ENCODE assay signal across 24 cellular contexts in genomic region chr2:217807025-217807424, GRCh38.
"Had no signal": no experiment of that assay in that cellular context is flagged by ENCODE, and none has a peak within 500 bp of the region (broad histone marks: within the 10 kb centered on the region; RNA-seq: fewer than 3 reads in every experiment).

No MANE protein-coding gene starts in this region.

- H3K4me3 ChIP-seq: adrenal gland, breast epithelium, coronary artery, ovary, prostate gland, SJSA1, skin epidermis, testis had no signal

- H3K4me3 Mint-ChIP-seq: activated CD4-positive, alpha-beta T cell treated with anti-CD3 and anti-CD28 coated beads for 36 hours; activated naive CD8-positive, alpha-beta T cell; activated T-cell treated with anti-CD3 and anti-CD28 coated beads, Interleukin-2, amount 50 U/mL, for 24 hours; activated T-helper 17 cell treated with anti-CD3 and anti-CD28 coated beads, Interleukin-2, amount 50 U/mL, for 72 hours; central memory CD8-positive, alpha-beta T cell; memory B cell; stimulated activated naive CD8-positive, alpha-beta T cell treated with anti-CD3 and anti-CD28 coated beads, Interleukin-15, amount 100 ng/mL, for 72 hours; WTC11 had no signal

- H3K4me1 ChIP-seq: breast epithelium, prostate gland, SJSA1 had no signal

- H3K9me3 ChIP-seq: adrenal gland, breast epithelium, ovary, prostate gland, SJSA1, testis had no signal

- H3K27me3 ChIP-seq: adrenal gland, breast epithelium, ovary, SJSA1, testis had no signal

- DNase-seq: activated CD4-positive, alpha-beta T cell treated with anti-CD3 and anti-CD28 coated beads for 36 hours; activated CD4-positive, alpha-beta T cell treated with anti-CD3 and anti-CD28 coated beads, Interleukin-2, amount 50 U/mL, for 4 hours; activated CD8-positive, alpha-beta memory T cell treated with anti-CD3 and anti-CD28 coated beads for 24 hours; activated CD8-positive, alpha-beta memory T cell treated with anti-CD3 and anti-CD28 coated beads, Interleukin-2, amount 50 U/mL, for 4 hours; activated T-cell treated with anti-CD3 and anti-CD28 coated beads, Interleukin-2, amount 50 U/mL, for 24 hours; adrenal gland; foreskin fibroblast; hippocampal formation; kidney glomerular epithelial cell; stimulated activated CD4-positive, alpha-beta T cell treated with anti-CD3 and anti-CD28 coated beads, Interleukin-1b, Interleukin-23, amount 100 ng/mL, for 48 hours; stimulated activated naive CD8-positive, alpha-beta T cell treated with anti-CD3 and anti-CD28 coated beads, Interleukin-15, amount 100 ng/mL, for 72 hours; T1000; testis had no signal

- H3K27ac Mint-ChIP-seq: activated CD4-positive, alpha-beta T cell treated with anti-CD3 and anti-CD28 coated beads for 36 hours; activated naive CD8-positive, alpha-beta T cell; activated T-cell treated with anti-CD3 and anti-CD28 coated beads, Interleukin-2, amount 50 U/mL, for 24 hours; activated T-helper 17 cell treated with anti-CD3 and anti-CD28 coated beads, Interleukin-2, amount 50 U/mL, for 72 hours; memory B cell; stimulated activated naive CD8-positive, alpha-beta T cell treated with anti-CD3 and anti-CD28 coated beads, Interleukin-15, amount 100 ng/mL, for 72 hours; WTC11 had no signal

- H3K36me3 ChIP-seq: ovary had no signal

- H3K4me1 Mint-ChIP-seq: activated CD4-positive, alpha-beta T cell treated with anti-CD3 and anti-CD28 coated beads for 36 hours; central memory CD8-positive, alpha-beta T cell; stimulated activated naive CD8-positive, alpha-beta T cell treated with anti-CD3 and anti-CD28 coated beads, Interleukin-15, amount 100 ng/mL, for 72 hours; WTC11 had no signal

- H3K9me3 Mint-ChIP-seq: activated T-cell treated with anti-CD3 and anti-CD28 coated beads, Interleukin-2, amount 50 U/mL, for 24 hours; activated T-helper 17 cell treated with anti-CD3 and anti-CD28 coated beads, Interleukin-2, amount 50 U/mL, for 72 hours; central memory CD8-positive, alpha-beta T cell had no signal

- H3K27ac ChIP-seq: prostate gland, SJSA1 had no signal

- H3K27me3 Mint-ChIP-seq: activated CD4-positive, alpha-beta T cell treated with anti-CD3 and anti-CD28 coated beads for 36 hours; activated naive CD8-positive, alpha-beta T cell; activated T-cell treated with anti-CD3 and anti-CD28 coated beads, Interleukin-2, amount 50 U/mL, for 24 hours; stimulated activated naive CD8-positive, alpha-beta T cell treated with anti-CD3 and anti-CD28 coated beads, Interleukin-15, amount 100 ng/mL, for 72 hours had no signal

- H3K36me3 Mint-ChIP-seq: activated naive CD8-positive, alpha-beta T cell had no signal
